Comparison of ENCODE assay signal across 27 cellular contexts in the genomic region with DNA sequence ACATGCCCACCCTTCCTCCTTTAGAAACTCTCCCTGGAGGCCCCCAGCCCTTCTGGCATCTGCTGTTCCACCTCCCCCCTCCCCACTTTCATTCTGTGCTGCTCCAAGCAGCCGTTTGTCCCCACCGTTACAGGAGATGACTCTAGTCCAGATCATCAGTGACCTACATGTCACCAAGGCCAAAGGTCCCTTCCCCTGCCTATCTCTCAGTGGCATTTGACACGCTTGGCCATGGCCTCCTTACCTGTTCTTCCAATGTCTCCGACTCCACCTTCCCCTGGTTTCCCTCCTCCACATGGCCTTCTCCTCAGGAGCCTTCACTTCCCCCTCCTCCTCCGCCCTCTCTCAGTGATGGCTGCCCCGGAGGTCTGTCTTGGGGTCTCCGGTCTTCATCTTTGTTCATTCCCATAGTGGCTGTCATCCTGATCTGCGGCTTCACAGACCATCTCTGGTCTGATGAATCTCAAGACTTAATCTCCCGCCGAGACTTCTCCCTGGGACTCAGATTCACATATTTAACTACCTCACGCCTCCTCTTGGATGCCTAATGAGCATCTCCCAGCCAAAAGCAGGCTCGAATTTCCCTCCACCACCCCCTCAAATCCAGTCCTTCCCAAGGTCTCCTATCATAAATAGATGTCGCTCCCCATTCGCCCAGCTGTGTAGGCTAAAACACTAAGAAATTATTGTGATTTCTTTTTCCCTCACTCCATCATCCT. TPM values are rescaled to one million over a fixed set of nuclear protein-coding genes. Genes with fewer than 3 reads are reported as not detected.
DNase-seq lines count a peak whose midpoint lies in the region; ATAC-seq, FAIRE-seq and TF ChIP-seq lines count a peak whose summit lies in the region.
"Had no signal": no experiment of that assay in that cellular context is flagged by ENCODE, and none has a peak within 500 bp of the region (broad histone marks: within the 10 kb centered on the region; RNA-seq: fewer than 3 reads in every experiment).

No MANE protein-coding gene starts in this region.

- H3K4me2 ChIP-seq in BLaER1 treated with 17β-estradiol and CSF1 and Interleukin-3, amounts not matched to agents 10 nM and 100 nM = peak overlapping the region in 6 of 11 experiments; percentile 1 to 60 (median 42); a peak in 8 of 22 replicates
- H3K4me2 ChIP-seq in H1 (ENCODE audit: insufficient read depth in 1 of 2, low read depth in 2 of 2, low read length in 2 of 2) = 0 out of 4 replicates have a peak overlapping the region, but pooled peaks of 1 of the 2 experiments have one; percentile 15

- H3K36me3 ChIP-seq in BLaER1 treated with 17β-estradiol and CSF1 and Interleukin-3, amounts not matched to agents 10 nM and 100 nM = peaks cover 0 to 61% (median 5%) of the 10 kb centered on the region in 11 experiments; a peak in 10 of 22 replicates
- H3K36me3 ChIP-seq in HEK293 (ENCODE audit: control insufficient read depth in 2 of 2, insufficient read depth in 1 of 2, low read length in 2 of 2) (no peaks in the 10 kb centered on the region), H1 (ENCODE audit: control insufficient read depth in 2 of 4, insufficient read depth in 4 of 4, low read length in 3 of 4) (peaks cover 0 to 6% (median 0%) of the 10 kb centered on the region in 4 experiments; a peak in 2 of 8 replicates)
- H3K36me3 ChIP-seq: breast epithelium had no signal

- no peaks in the 10 kb centered on the region for H3K27me3 ChIP-seq in BLaER1 treated with 17β-estradiol and CSF1 and Interleukin-3, amounts not matched to agents 10 nM and 100 nM
- H3K27me3 ChIP-seq in H1 (replicated peaks in 1 of 4; ENCODE audit: control insufficient read depth in 3 of 4, extremely low read depth in 1 of 4, insufficient read depth in 3 of 4, low read length in 3 of 4) = no peaks in the 10 kb centered on the region
- H3K27me3 ChIP-seq: breast epithelium, foreskin keratinocyte had no signal

- no peak overlapping the region for H3K56ac ChIP-seq in H1 (replicated peaks; ENCODE audit: insufficient read length, low read depth, low read length)

- H3K27ac Mint-ChIP-seq in nephron progenitor cell = peak overlapping the region; percentile 88
- H3K27ac Mint-ChIP-seq: CD4-positive, alpha-beta memory T cell; IgD-negative memory B cell; stimulated activated naive B cell treated with anti-CD40 and anti-IgM and Interleukin-4, amounts not matched to agents 10 μg/mL and 1 μg/mL and 100 μg/mL, for 72 hours had no signal

- H2BK5ac ChIP-seq in H1 (ENCODE audit: low read depth, low read length) = 0 out of 2 replicates have a peak overlapping the region, but pooled peaks have one; percentile 35

- no peak overlapping the region for H3K14ac ChIP-seq in H1 (ENCODE audit: insufficient read length)

- no peak overlapping the region for H3K27ac ChIP-seq in BLaER1 treated with 17β-estradiol and CSF1 and Interleukin-3, amounts not matched to agents 10 nM and 100 nM
- H3K27ac ChIP-seq in HEK293 (ENCODE audit: extremely low read depth, low read depth, low read length) (no peak overlapping the region), H1 (ENCODE audit: low read depth, low read length) (no peak overlapping the region)
- H3K27ac ChIP-seq: breast epithelium, foreskin keratinocyte, thoracic aorta had no signal

- no peak overlapping the region for H2BK15ac ChIP-seq in H1 (ENCODE audit: low read length)

- peaks cover 15% of the 10 kb centered on the region for H3K36me3 Mint-ChIP-seq in nephron progenitor cell (ENCODE audit: low read depth)
- H3K36me3 Mint-ChIP-seq: CD4-positive, alpha-beta memory T cell; stimulated activated naive B cell treated with anti-CD40 and anti-IgM and Interleukin-4, amounts not matched to agents 10 μg/mL and 1 μg/mL and 100 μg/mL, for 72 hours had no signal

- peaks cover 55% of the 10 kb centered on the region for H3K4me1 Mint-ChIP-seq in nephron progenitor cell

- no peak overlapping the region for H4K5ac ChIP-seq in H1 (ENCODE audit: insufficient read length, low read depth, low read length)

- peaks cover 0 to 16% (median 0%) of the 10 kb centered on the region in 11 experiments; a peak in 2 of 22 replicates for H4K20me1 ChIP-seq in BLaER1 treated with 17β-estradiol and CSF1 and Interleukin-3, amounts not matched to agents 10 nM and 100 nM
- no peaks in the 10 kb centered on the region for H4K20me1 ChIP-seq in H1 (replicated peaks in 1 of 2; ENCODE audit: control insufficient read depth in 1 of 2, insufficient read depth in 2 of 2, low read length in 2 of 2)

- no peak overlapping the region for H2BK120ac ChIP-seq in H1 (replicated peaks; ENCODE audit: low read depth, low read length)

- 0 out of 2 replicates have a peak overlapping the region, but pooled peaks have one; percentile 19 for H2BK12ac ChIP-seq in H1 (ENCODE audit: low read depth, low read length)

- no peak for TF ChIP-seq RAD21 in H1 (IDR thresholded peaks at IDR 0.05 in 1 of 2, conservative IDR thresholded peaks at IDR 0.05 in 1 of 2; ENCODE audit: low read depth in 2 of 2, low read length in 2 of 2)

- no peak overlapping the region for H3K4ac ChIP-seq in H1 (replicated peaks; ENCODE audit: insufficient read length, low read depth, low read length)

- 83% methylated on average over 14 of the region's 14 CpGs; no CpG with 5 or more reads in 1 of the 2 experiments for WGBS in H1 (ENCODE audit: extremely low coverage in 1 of 2, insufficient coverage in 1 of 2, insufficient read length in 1 of 2, insufficient replicate concordance in 2 of 2, low coverage in 1 of 2, low lambda C conversion rate in 2 of 2, missing lambda C conversion rate in 1 of 2), 2 experiments

- no peak overlapping the region for H4K8ac ChIP-seq in H1 (ENCODE audit: extremely low read depth, insufficient read depth, low read length)

- DNase-seq in H1 (ENCODE audit: low read depth in 1 of 2, low spot score in 2 of 2) (no peak), nephron progenitor cell (no peak), 8988T (no peak), activated gamma-delta T cell treated with Interleukin-2 at 50 U/mL for 16 hours (no peak)
- DNase-seq: activated T-cell treated with anti-CD3 and anti-CD28 coated beads for 4 hours; amniotic stem cell; CD4-positive, alpha-beta memory T cell; DMS 273 treated with DMSO at 0.1 percent for 48 hours; effector CD8-positive, alpha-beta T cell; foreskin keratinocyte; HCEC 1CT; NCI-H1092 treated with DMSO at 0.1 percent for 48 hours; NCI-H2081; nucleus accumbens; retina; SHP77; stimulated activated CD4-positive, alpha-beta T cell treated with anti-CD3 and anti-CD28 coated beads, Interleukin-4, amount 100 ng/mL, for 1 hour had no signal

- H3K79me2 ChIP-seq in H1 (ENCODE audit: control insufficient read depth in 1 of 2, insufficient read depth in 2 of 2, low read length in 2 of 2) = no peaks in the 10 kb centered on the region

- TF ChIP-seq POLR2A in H1 (IDR thresholded peaks at IDR 0.05; ENCODE audit: control extremely low read depth in 1 of 2, low read depth in 2 of 2, low read length in 2 of 2) = peak in 1 of 2 experiments; percentile 46; a peak in 1 of 3 replicates

- FAIRE-seq in H1 (lab: Jason Lieb, UNC) = no peak

- H3K4me3 Mint-ChIP-seq in nephron progenitor cell = peak overlapping the region; percentile 12
- H3K4me3 Mint-ChIP-seq: activated CD4-positive, alpha-beta memory T cell treated with anti-CD3 and anti-CD28 coated beads, Interleukin-2, amount 10 ng/mL, durations not matched to agents 7 days and 5 days; activated naive CD4-positive, alpha-beta T cell treated with anti-CD3 and anti-CD28 coated beads for 36 hours; CD4-positive, alpha-beta memory T cell; IgD-negative memory B cell; stimulated activated naive B cell treated with anti-CD40 and anti-IgM and Interleukin-4, amounts not matched to agents 10 μg/mL and 1 μg/mL and 100 μg/mL, for 72 hours had no signal

- 0 out of 2 replicates have a peak overlapping the region, but pooled peaks have one; percentile 26 for H2AK5ac ChIP-seq in H1 (ENCODE audit: low read depth, low read length)

- CTCF ChIA-PET in HEK293 (lab: Yijun Ruan, JAX) = interaction anchor here (2.1 to 21.9 kb wide), 2 partner anchors 13 to 76 kb away, joined by 14 to 487 read pairs; a partner anchor contains a TSS
- CTCF ChIA-PET in H1 (lab: Charles Lee; ENCODE audit: partially characterized antibody) = interaction anchor here (1.1 to 41.5 kb wide), 8 partner anchors 9 to 136 kb away, joined by 3 to 1349 read pairs (median 10); a partner anchor contains a TSS

- H4K91ac ChIP-seq in H1 (replicated peaks; ENCODE audit: insufficient read length, low read length) = no peak overlapping the region

- POLR2A ChIA-PET in HEK293 (lab: Yijun Ruan, JAX) = no interaction called here
- POLR2A ChIA-PET in H1 (lab: Charles Lee; ENCODE audit: partially characterized antibody) = interaction anchor here (1.3 to 1.5 kb wide), 2 partner anchors 9 to 23 kb away, joined by 3 to 7 read pairs; a partner anchor contains a TSS

- H3K18ac ChIP-seq in H1 (ENCODE audit: extremely low read depth, low read length) = no peak overlapping the region

- H3K9ac ChIP-seq in BLaER1 treated with 17β-estradiol and CSF1 and Interleukin-3, amounts not matched to agents 10 nM and 100 nM = no peak overlapping the region
- H3K9ac ChIP-seq in H1 (replicated peaks in 1 of 4; ENCODE audit: extremely low read depth in 1 of 4, low read depth in 3 of 4, low read length in 3 of 4) = no peak overlapping the region

- peaks cover 41 to 84% (median 61%) of the 10 kb centered on the region in 10 experiments for H3K4me1 ChIP-seq in BLaER1 treated with 17β-estradiol and CSF1 and Interleukin-3, amounts not matched to agents 10 nM and 100 nM
- H3K4me1 ChIP-seq in HEK293 (ENCODE audit: control insufficient read depth, insufficient read depth, low read length) (peaks cover 5% of the 10 kb centered on the region; the same call in 1 of the 2 replicates), H1 (replicated peaks in 1 of 4; ENCODE audit: control insufficient read depth in 3 of 4, insufficient read depth in 4 of 4, low read length in 3 of 4) (peaks cover 3 to 17% (median 9%) of the 10 kb centered on the region in 4 experiments; a peak in 6 of 7 replicates)
- H3K4me1 ChIP-seq: breast epithelium had no signal

- no peak for TF ChIP-seq EP300 in H1 (IDR thresholded peaks at IDR 0.05; ENCODE audit: borderline replicate concordance in 1 of 2, low read depth in 2 of 2, low read length in 2 of 2)

- H2BK20ac ChIP-seq in H1 (ENCODE audit: low read length) = no peak overlapping the region

- ATAC-seq in HG02938 (IDR thresholded peaks at IDR 0.05; ENCODE audit: unreplicated experiment) = no peak
- ATAC-seq: foreskin keratinocyte, mucosa of descending colon had no signal

- no peak overlapping the region; a peak in 1 of 20 replicates for H3K4me3 ChIP-seq in BLaER1 treated with 17β-estradiol and CSF1 and Interleukin-3, amounts not matched to agents 10 nM and 100 nM
- no peak overlapping the region for H3K4me3 ChIP-seq in HEK293 (ENCODE audit: low read depth, low read length)
- H3K4me3 ChIP-seq in H1 (ENCODE audit: extremely low read depth in 1 of 4, insufficient read depth in 2 of 4, low read depth in 3 of 4, low read length in 4 of 4) = no peak overlapping the region
- H3K4me3 ChIP-seq: breast epithelium, mucosa of descending colon, thoracic aorta had no signal

- peaks cover 0 to 23% (median 12%) of the 10 kb centered on the region in 11 experiments; a peak in 14 of 22 replicates for H3K9me3 ChIP-seq in BLaER1 treated with 17β-estradiol and CSF1 and Interleukin-3, amounts not matched to agents 10 nM and 100 nM (replicated peaks in 1 of 11)
- H3K9me3 ChIP-seq in HEK293 (ENCODE audit: control insufficient read depth, insufficient read depth, low read depth, low read length) (no peaks in the 10 kb centered on the region), H1 (ENCODE audit: insufficient read depth in 2 of 2, low read depth in 1 of 2, low read length in 1 of 2) (peaks cover 0 to 7% of the 10 kb centered on the region in 2 experiments; a peak in 2 of 4 replicates)
- H3K9me3 ChIP-seq: breast epithelium, mucosa of descending colon, thoracic aorta had no signal

- no peaks in the 10 kb centered on the region for H3K27me3 Mint-ChIP-seq in nephron progenitor cell (ENCODE audit: low read depth, poor library complexity)

- H3K23me2 ChIP-seq in H1 (ENCODE audit: low read depth, low read length) = no peaks in the 10 kb centered on the region

- H3K79me1 ChIP-seq in H1 (ENCODE audit: low read depth, low read length) = no peaks in the 10 kb centered on the region

- TF ChIP-seq CTCF in HEK293 (tag by site-specific recombination; IDR thresholded peaks at IDR 0.05) (no peak), H1 (IDR thresholded peaks at IDR 0.05; ENCODE audit: control extremely low read depth in 1 of 3, insufficient read depth in 1 of 3, low read depth in 1 of 3, low read length in 3 of 3) (no peak), nephron progenitor cell (IDR thresholded peaks at IDR 0.05) (no peak)

- H3K9me3 Mint-ChIP-seq in nephron progenitor cell = peaks cover 20% of the 10 kb centered on the region
- H3K9me3 Mint-ChIP-seq: activated naive CD4-positive, alpha-beta T cell treated with anti-CD3 and anti-CD28 coated beads for 36 hours; CD4-positive, alpha-beta memory T cell; IgD-negative memory B cell had no signal

- H3K23ac ChIP-seq in H1 (ENCODE audit: insufficient read length) = no peak overlapping the region

- H2AFZ ChIP-seq in H1 (ENCODE audit: low read length) = no peak overlapping the region

RNA-seq across cellular contexts. Expression of a gene that starts 9.6 kb away (rescaled TPM):
- 11.9 and 12.2 TPM in 2 replicates for total RNA-seq in H1 (2021; fragmentation: NEBNext Ultra II Directional; extraction: Animal tissue kit (Norgen Biotek cat#: 25700))
- 24.8 and 39.2 TPM in 2 replicates for polyA plus RNA-seq in H1 (2011; rRNA removed)
- 14.9 TPM for polyA plus RNA-seq in H1 (2011; cell fraction: cytosol; rRNA removed)
- 13.5 TPM for polyA plus RNA-seq in H1 (2011; cell fraction: nucleus; rRNA removed)
- 12.3 to 17.0 TPM (median 15.6 TPM) in 4 replicates for polyA plus RNA-seq in H1 (2012, experiment 1 of 2)
- polyA plus RNA-seq in H1 (2012, experiment 2 of 2) = 17.9 TPM
- polyA plus RNA-seq in H1 (2013, experiment 1 of 2) = 23.2 TPM
- 31.1 TPM for polyA plus RNA-seq in H1 (2013, experiment 2 of 2)
- polyA minus RNA-seq in H1 (2011; rRNA and poly(A)+ RNA removed) = 6.3 and 10.4 TPM in 2 replicates
- polyA minus RNA-seq in H1 (2011; cell fraction: cytosol; rRNA and poly(A)+ RNA removed) = 15.3 TPM
- 12.1 TPM for polyA minus RNA-seq in H1 (2011; cell fraction: nucleus; rRNA and poly(A)+ RNA removed)
- total RNA-seq: activated naive CD4-positive, alpha-beta T cell treated with anti-CD3 and anti-CD28 coated beads for 36 hours; CD4-positive, alpha-beta memory T cell had no signal
- polyA plus RNA-seq: CD4-positive, alpha-beta memory T cell; IgD-negative memory B cell had no signal
